20 cellular contexts compared by ENCODE assay signal in the genomic region with DNA sequence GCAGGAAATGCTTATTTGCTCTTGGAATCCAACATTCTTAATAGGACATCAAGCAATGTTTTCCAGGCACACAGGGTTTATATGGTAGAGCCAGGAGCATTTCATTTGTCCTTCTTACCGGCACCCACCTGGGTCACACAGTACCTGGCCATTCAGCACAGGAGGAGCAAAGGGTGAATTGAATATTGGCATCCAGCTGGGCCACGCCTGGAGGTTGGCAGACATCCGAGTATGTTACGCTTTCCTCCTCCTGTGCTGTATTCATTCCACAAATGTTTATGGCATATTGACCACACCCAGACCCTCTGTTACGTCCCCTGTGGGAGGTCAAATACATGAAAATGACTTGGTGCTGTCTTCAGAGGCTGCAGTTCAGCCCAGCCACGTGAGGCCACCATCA.
DNase-seq lines count a peak whose midpoint lies in the region; ATAC-seq and TF ChIP-seq lines count a peak whose summit lies in the region.
"Had no signal": no experiment of that assay in that cellular context is flagged by ENCODE, and none has a peak within 500 bp of the region (broad histone marks: within the 10 kb centered on the region; RNA-seq: fewer than 3 reads in every experiment).

No MANE protein-coding gene starts in this region.

- H3K4me3 ChIP-seq in mucosa of descending colon: no peak overlapping the region
- H3K4me3 ChIP-seq in prostate gland: no peak overlapping the region

- no peaks in the 10 kb centered on the region for H3K36me3 ChIP-seq in mucosa of descending colon (ENCODE audit: low read depth)
- no peaks in the 10 kb centered on the region for H3K36me3 ChIP-seq in prostate gland

- peak; percentile 94 for ATAC-seq in mucosa of descending colon
- no peak for ATAC-seq in HG03108 (IDR thresholded peaks at IDR 0.05; ENCODE audit: unreplicated experiment)
- no peak for ATAC-seq in HG03521 (IDR thresholded peaks at IDR 0.05; ENCODE audit: unreplicated experiment)
- ATAC-seq: activated T-cell treated with anti-CD3 and anti-CD28 coated beads, Interleukin-2, amount 50 U/mL, for 4 hours; T-cell had no signal

- no peaks in the 10 kb centered on the region for H3K27me3 ChIP-seq in prostate gland (replicated peaks; ENCODE audit: insufficient read depth)

- DNase-seq in DMS153 treated with DMSO at 0.1 percent for 48 hours (lab: John Stamatoyannopoulos, UW; ENCODE audit: unreplicated experiment) (peak; percentile 3), NCI-H345 (lab: John Stamatoyannopoulos, UW) (peak; percentile 68), astrocyte of the hippocampus (ENCODE audit: low read depth, low spot score) (peak; percentile 40), mucosa of descending colon (peak; percentile 79 to 93 (median 84)), GM10248 (ENCODE audit: extremely low spot score) (no peak), prostate gland (ENCODE audit: low spot score) (no peak)
- DNase-seq: activated CD4-positive, alpha-beta memory T cell treated with anti-CD3 and anti-CD28 coated beads, Interleukin-2, amount 10 ng/mL, durations not matched to agents 7 days and 5 days; activated T-cell treated with anti-CD3 and anti-CD28 coated beads, Interleukin-2, amount 50 U/mL, for 4 hours; DMS53; effector CD4-positive, alpha-beta T cell; H9; hippocampal formation; kidney glomerular epithelial cell; NCI-H2029; NCI-H82; retina; stimulated activated naive CD4-positive, alpha-beta T cell treated with Interleukin-2 at 50 U/mL for 16 hours; T-cell had no signal

- H3K9me3 ChIP-seq in mucosa of descending colon (no peaks in the 10 kb centered on the region), prostate gland (no peaks in the 10 kb centered on the region)

- H3K4me1 ChIP-seq in mucosa of descending colon (ENCODE audit: low read depth) (peaks cover 11% of the 10 kb centered on the region), prostate gland (replicated peaks) (no peaks in the 10 kb centered on the region)

- intact Hi-C loops in mucosa of descending colon (cut with DNase I, micrococcal nuclease): no loop called here
- intact Hi-C loops in prostate gland (cut with DNase I): no loop called here

- CTCF ChIA-PET in GM10248 (lab: Yijun Ruan, JAX): no interaction called here

- TF ChIP-seq CTCF in mucosa of descending colon (IDR thresholded peaks at IDR 0.05): no peak
- TF ChIP-seq CTCF in GM10248 (IDR thresholded peaks at IDR 0.05; ENCODE audit: control extremely low read depth, extremely low read depth, low read depth, missing control alignments): no peak
- no peak for TF ChIP-seq CTCF in prostate gland (IDR thresholded peaks at IDR 0.05)

- no peak overlapping the region for H3K27ac ChIP-seq in prostate gland

- POLR2A ChIA-PET in GM10248 (lab: Yijun Ruan, JAX): no interaction called here

- TF ChIP-seq POLR2A in prostate gland (IDR thresholded peaks at IDR 0.05): no peak

- WGBS in prostate gland: 37% methylated on average over 6 of the region's 6 CpGs

Comparison
In these comparisons a context has a peak if more than half of its experiments do, and no peak if none do; other contexts are left out.
1. DNase-seq: peak in DMS153 treated with DMSO at 0.1 percent for 48 hours (single experiment), NCI-H345 (single experiment), astrocyte of the hippocampus (single experiment) and mucosa of descending colon (3 of 3); none in GM10248 (single experiment) and prostate gland (single experiment).